Comparison of ENCODE assay signal across 17 cellular contexts in genomic region chr11:115148691-115149090, GRCh38.
DNase-seq lines count a peak whose midpoint lies in the region; ATAC-seq, FAIRE-seq and TF ChIP-seq lines count a peak whose summit lies in the region.
"Had no signal": no experiment of that assay in that cellular context is flagged by ENCODE, and none has a peak within 500 bp of the region (broad histone marks: within the 10 kb centered on the region; RNA-seq: fewer than 3 reads in every experiment).

No MANE protein-coding gene starts in this region.

- H3K36me3 ChIP-seq in H1 (ENCODE audit: control insufficient read depth in 2 of 4, insufficient read depth in 4 of 4, low read length in 3 of 4) (no peaks in the 10 kb centered on the region), mesenchymal stem cell (ENCODE audit: control insufficient read depth in 1 of 2, insufficient read depth in 2 of 2, low read depth in 1 of 2, low read length in 2 of 2) (no peaks in the 10 kb centered on the region), upper lobe of right lung (no peaks in the 10 kb centered on the region)

- H3K27ac ChIP-seq in H1 (ENCODE audit: low read depth, low read length) (no peak overlapping the region), mesenchymal stem cell (ENCODE audit: low read length, poor library complexity, severe bottlenecking) (no peak overlapping the region), upper lobe of right lung (no peak overlapping the region)
- H3K27ac ChIP-seq: 22Rv1 had no signal

- peaks cover 0 to 10% of the 10 kb centered on the region in 2 experiments for H4K20me1 ChIP-seq in H1 (replicated peaks in 1 of 2; ENCODE audit: control insufficient read depth in 1 of 2, insufficient read depth in 2 of 2, low read length in 2 of 2)

- no peak overlapping the region for H3K4me3 Mint-ChIP-seq in stimulated activated naive CD8-positive, alpha-beta T cell treated with anti-CD3 and anti-CD28 coated beads, Interleukin-15, amount 100 ng/mL, for 72 hours
- H3K4me3 Mint-ChIP-seq: CD14-positive monocyte; CD8-positive, alpha-beta T cell; GM23338; H9 had no signal

- no peak overlapping the region for H4K5ac ChIP-seq in H1 (ENCODE audit: insufficient read length, low read depth, low read length)

- H3K9me3 ChIP-seq in H1 (ENCODE audit: insufficient read depth in 2 of 2, low read depth in 1 of 2, low read length in 1 of 2) (no peaks in the 10 kb centered on the region), mesenchymal stem cell (ENCODE audit: control insufficient read depth, low read length) (no peaks in the 10 kb centered on the region), upper lobe of right lung (no peaks in the 10 kb centered on the region)

- no peak overlapping the region for H4K8ac ChIP-seq in H1 (ENCODE audit: extremely low read depth, insufficient read depth, low read length)
- peak overlapping the region; percentile 48 for H4K8ac ChIP-seq in mesenchymal stem cell (ENCODE audit: low read length)

- no peak for DNase-seq in stimulated activated naive CD8-positive, alpha-beta T cell treated with anti-CD3 and anti-CD28 coated beads, Interleukin-15, amount 100 ng/mL, for 72 hours
- no peak for DNase-seq in stimulated activated naive CD8-positive, alpha-beta T cell treated with anti-CD3 and anti-CD28 coated beads, Interleukin-15, Interleukin-2, amounts not matched to agents 100 U/mL and 50 U/mL, for 24 hours
- no peak for DNase-seq in H1 (ENCODE audit: low read depth in 1 of 2, low spot score in 2 of 2)
- DNase-seq in mesenchymal stem cell: no peak
- DNase-seq in upper lobe of right lung: no peak
- DNase-seq in retina: no peak
- DNase-seq: Caco-2; CD8-positive, alpha-beta T cell; DMS53; GF-D8; H9 had no signal

- H2BK5ac ChIP-seq in H1 (ENCODE audit: low read depth, low read length) (no peak overlapping the region), mesenchymal stem cell (ENCODE audit: low read depth, low read length, poor library complexity, severe bottlenecking) (no peak overlapping the region)

- H2BK120ac ChIP-seq in H1 (replicated peaks; ENCODE audit: low read depth, low read length) (no peak overlapping the region), mesenchymal stem cell (ENCODE audit: low read depth, low read length) (no peak overlapping the region)

- no peaks in the 10 kb centered on the region for H3K27me3 ChIP-seq in H1 (replicated peaks in 1 of 4; ENCODE audit: control insufficient read depth in 3 of 4, extremely low read depth in 1 of 4, insufficient read depth in 3 of 4, low read length in 3 of 4)
- peaks cover 0 to 9% of the 10 kb centered on the region in 2 experiments for H3K27me3 ChIP-seq in mesenchymal stem cell (ENCODE audit: control insufficient read depth in 1 of 2, insufficient read depth in 1 of 2, low read length in 2 of 2)
- no peaks in the 10 kb centered on the region for H3K27me3 ChIP-seq in upper lobe of right lung

- H3K4ac ChIP-seq in H1 (replicated peaks; ENCODE audit: insufficient read length, low read depth, low read length): no peak overlapping the region
- H3K4ac ChIP-seq in mesenchymal stem cell (ENCODE audit: low read depth in 1 of 2, low read length in 2 of 2): no peak overlapping the region

- H3K23me2 ChIP-seq in H1 (ENCODE audit: low read depth, low read length): peaks cover 22% of the 10 kb centered on the region; the same call in 1 of the 2 replicates

- CTCF ChIA-PET in H1 (lab: Charles Lee; ENCODE audit: partially characterized antibody): no interaction called here

- TF ChIP-seq EP300 in H1 (IDR thresholded peaks at IDR 0.05; ENCODE audit: borderline replicate concordance in 1 of 2, low read depth in 2 of 2, low read length in 2 of 2): no peak

- peaks cover 6% of the 10 kb centered on the region for H3K4me1 Mint-ChIP-seq in stimulated activated naive CD8-positive, alpha-beta T cell treated with anti-CD3 and anti-CD28 coated beads, Interleukin-15, amount 100 ng/mL, for 72 hours
- H3K4me1 Mint-ChIP-seq: CD14-positive monocyte, H9 had no signal

- no peak overlapping the region for H3K4me2 ChIP-seq in H1 (ENCODE audit: insufficient read depth in 1 of 2, low read depth in 2 of 2, low read length in 2 of 2)
- H3K4me2 ChIP-seq in mesenchymal stem cell (ENCODE audit: low read length, poor library complexity, severe bottlenecking): no peak overlapping the region
- H3K4me2 ChIP-seq: GM23338 had no signal

- H2BK15ac ChIP-seq in H1 (ENCODE audit: low read length): 0 out of 2 replicates have a peak overlapping the region, but pooled peaks have one; percentile 81
- peak overlapping the region; percentile 65 for H2BK15ac ChIP-seq in mesenchymal stem cell (ENCODE audit: low read depth, poor library complexity, severe bottlenecking)

- 85 to 100% methylated on average over 1 to 2 of the region's 2 CpGs for WGBS in H1 (ENCODE audit: extremely low coverage in 1 of 2, insufficient coverage in 1 of 2, insufficient read length in 1 of 2, insufficient replicate concordance in 2 of 2, low coverage in 1 of 2, low lambda C conversion rate in 2 of 2, missing lambda C conversion rate in 1 of 2), 2 experiments
- WGBS in mesenchymal stem cell: 65% methylated on average over 1 of the region's 2 CpGs

- H2BK12ac ChIP-seq in H1 (ENCODE audit: low read depth, low read length) (0 out of 2 replicates have a peak overlapping the region, but pooled peaks have one; percentile 77), mesenchymal stem cell (ENCODE audit: low read length in 2 of 2) (no peak overlapping the region)

- no peak overlapping the region for H3K27ac Mint-ChIP-seq in stimulated activated naive CD8-positive, alpha-beta T cell treated with anti-CD3 and anti-CD28 coated beads, Interleukin-15, amount 100 ng/mL, for 72 hours
- H3K27ac Mint-ChIP-seq: CD14-positive monocyte; CD8-positive, alpha-beta T cell; GM23338; H9 had no signal

- H3K4me1 ChIP-seq in H1 (replicated peaks in 1 of 4; ENCODE audit: control insufficient read depth in 3 of 4, insufficient read depth in 4 of 4, low read length in 3 of 4): no peaks in the 10 kb centered on the region
- H3K4me1 ChIP-seq in mesenchymal stem cell (ENCODE audit: control insufficient read depth, insufficient read depth, low read depth, low read length): peaks cover 7% of the 10 kb centered on the region
- H3K4me1 ChIP-seq in upper lobe of right lung: no peaks in the 10 kb centered on the region
- H3K4me1 ChIP-seq: Caco-2 had no signal

- no peak overlapping the region for H3K18ac ChIP-seq in H1 (ENCODE audit: extremely low read depth, low read length)
- H3K18ac ChIP-seq in mesenchymal stem cell (ENCODE audit: low read depth in 1 of 2, low read length in 2 of 2): no peak overlapping the region

- peak overlapping the region; percentile 13 for H3K56ac ChIP-seq in H1 (replicated peaks; ENCODE audit: insufficient read length, low read depth, low read length)

- TF ChIP-seq CTCF in H1 (IDR thresholded peaks at IDR 0.05; ENCODE audit: control extremely low read depth in 1 of 3, insufficient read depth in 1 of 3, low read depth in 1 of 3, low read length in 3 of 3): no peak
- no peak for TF ChIP-seq CTCF in upper lobe of right lung (IDR thresholded peaks at IDR 0.05)

- H2AK5ac ChIP-seq in H1 (ENCODE audit: low read depth, low read length) (peak overlapping the region; percentile 65; the same call in 1 of the 2 replicates), mesenchymal stem cell (ENCODE audit: low read length, severe bottlenecking) (no peak overlapping the region)

- H3K79me2 ChIP-seq in H1 (ENCODE audit: control insufficient read depth in 1 of 2, insufficient read depth in 2 of 2, low read length in 2 of 2): no peaks in the 10 kb centered on the region

- no peak overlapping the region for H3K9ac ChIP-seq in H1 (replicated peaks in 1 of 4; ENCODE audit: extremely low read depth in 1 of 4, low read depth in 3 of 4, low read length in 3 of 4)
- no peak overlapping the region for H3K9ac ChIP-seq in mesenchymal stem cell (ENCODE audit: low read length)

- peak; percentile 24 for ATAC-seq in stimulated activated naive CD8-positive, alpha-beta T cell treated with anti-CD3 and anti-CD28 coated beads, Interleukin-15, amount 100 ng/mL, for 72 hours
- ATAC-seq in stimulated activated naive CD8-positive, alpha-beta T cell treated with anti-CD3 and anti-CD28 coated beads, Interleukin-15, Interleukin-2, amounts not matched to agents 100 U/mL and 50 U/mL, for 24 hours: no peak
- ATAC-seq in upper lobe of right lung (peak; percentile 7), GM21723 (IDR thresholded peaks at IDR 0.05; ENCODE audit: unreplicated experiment) (no peak), HG02642 (IDR thresholded peaks at IDR 0.05; ENCODE audit: poor library complexity, unreplicated experiment) (no peak)
- ATAC-seq: CD8-positive, alpha-beta T cell; GM23338 had no signal

- H3K4me3 ChIP-seq in H1 (ENCODE audit: extremely low read depth in 1 of 4, insufficient read depth in 2 of 4, low read depth in 3 of 4, low read length in 4 of 4) (no peak overlapping the region), mesenchymal stem cell (ENCODE audit: insufficient read depth in 1 of 2, low read depth in 1 of 2, low read length in 2 of 2) (no peak overlapping the region), upper lobe of right lung (no peak overlapping the region)
- H3K4me3 ChIP-seq: GM23338 had no signal

- intact Hi-C loops in upper lobe of right lung (cut with DNase I): no loop called here

- H2BK20ac ChIP-seq in H1 (ENCODE audit: low read length): no peak overlapping the region

- H3K23ac ChIP-seq in H1 (ENCODE audit: insufficient read length) (no peak overlapping the region), mesenchymal stem cell (ENCODE audit: low read length in 2 of 2) (no peak overlapping the region)

- no peak for TF ChIP-seq POLR2A in H1 (IDR thresholded peaks at IDR 0.05; ENCODE audit: control extremely low read depth in 1 of 2, low read depth in 2 of 2, low read length in 2 of 2)

- POLR2A ChIA-PET in H1 (lab: Charles Lee; ENCODE audit: partially characterized antibody): no interaction called here

- TF ChIP-seq RAD21 in H1 (IDR thresholded peaks at IDR 0.05 in 1 of 2, conservative IDR thresholded peaks at IDR 0.05 in 1 of 2; ENCODE audit: low read depth in 2 of 2, low read length in 2 of 2): no peak

- peaks cover 15% of the 10 kb centered on the region for H3K27me3 Mint-ChIP-seq in stimulated activated naive CD8-positive, alpha-beta T cell treated with anti-CD3 and anti-CD28 coated beads, Interleukin-15, amount 100 ng/mL, for 72 hours

- H3K9me3 Mint-ChIP-seq in stimulated activated naive CD8-positive, alpha-beta T cell treated with anti-CD3 and anti-CD28 coated beads, Interleukin-15, amount 100 ng/mL, for 72 hours: peaks cover 16 to 36% of the 10 kb centered on the region in 2 donors
- H3K9me3 Mint-ChIP-seq: CD8-positive, alpha-beta T cell; H9 had no signal

- no peak overlapping the region for H4K91ac ChIP-seq in H1 (replicated peaks; ENCODE audit: insufficient read length, low read length)
- H4K91ac ChIP-seq in mesenchymal stem cell (ENCODE audit: low read length): peak overlapping the region; percentile 45

- H2AFZ ChIP-seq in H1 (ENCODE audit: low read length): no peak overlapping the region
- no peak overlapping the region for H2AFZ ChIP-seq in mesenchymal stem cell (ENCODE audit: low read depth, low read length)
- H2AFZ ChIP-seq: GM23338 had no signal

- H3K14ac ChIP-seq in H1 (ENCODE audit: insufficient read length) (no peak overlapping the region), mesenchymal stem cell (ENCODE audit: low read length in 2 of 2) (no peak overlapping the region)

- H3K79me1 ChIP-seq in H1 (ENCODE audit: low read depth, low read length) (peaks cover 2% of the 10 kb centered on the region; the same call in 1 of the 2 replicates), mesenchymal stem cell (replicated peaks; ENCODE audit: low read length, poor library complexity, severe bottlenecking) (no peaks in the 10 kb centered on the region)

- no peak for FAIRE-seq in H1 (lab: Jason Lieb, UNC)
- FAIRE-seq: GM18507 had no signal

Comparison
In these comparisons a context has a peak if more than half of its experiments do, and no peak if none do; other contexts are left out.
1. ATAC-seq: peak in stimulated activated naive CD8-positive, alpha-beta T cell treated with anti-CD3 and anti-CD28 coated beads, Interleukin-15, amount 100 ng/mL, for 72 hours (single experiment) and upper lobe of right lung (single experiment); none in stimulated activated naive CD8-positive, alpha-beta T cell treated with anti-CD3 and anti-CD28 coated beads, Interleukin-15, Interleukin-2, amounts not matched to agents 100 U/mL and 50 U/mL, for 24 hours (single experiment), GM21723 (single experiment) and HG02642 (single experiment).